In the genomic region with DNA sequence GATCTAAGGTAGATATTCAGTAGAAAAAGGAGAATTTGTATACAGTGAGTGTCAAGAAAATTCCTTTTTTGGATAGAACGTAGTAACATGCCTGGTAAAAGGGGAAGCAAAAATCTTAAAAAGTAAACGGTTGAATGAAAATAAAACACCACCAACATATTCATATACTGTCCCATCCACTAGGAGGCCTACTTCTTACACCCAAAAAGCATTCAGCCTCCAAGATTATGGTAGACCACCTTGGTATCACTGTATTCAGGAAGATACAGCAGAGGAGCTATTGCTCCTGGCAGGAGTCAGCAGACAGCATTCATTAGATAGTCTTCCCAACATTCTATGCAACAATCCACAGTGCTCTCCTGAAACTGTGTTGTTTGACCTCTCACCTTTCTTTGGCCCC, we compare ENCODE assay signal across 1 cellular context.
TF ChIP-seq lines count a peak whose summit lies in the region.

No MANE protein-coding gene starts in this region.

TF ChIP-seq in H1, 55 proteins besides CTCF, POLR2A, EP300 and RAD21 (continued from another document):
- TF ChIP-seq TAF1 (IDR thresholded peaks at IDR 0.05; ENCODE audit: low read depth, low read length) (no peak), CBX5 (IDR thresholded peaks at IDR 0.05; ENCODE audit: low read depth, low read length) (no peak), PHF8 (conservative IDR thresholded peaks at IDR 0.05; ENCODE audit: low read depth, low read length) (no peak), CHD7 (IDR thresholded peaks at IDR 0.05; ENCODE audit: insufficient replicate concordance, low read length) (no peak), TAF7 (optimal IDR thresholded peaks at IDR 0.05; ENCODE audit: borderline replicate concordance, low read depth, low read length) (no peak), SRF (IDR thresholded peaks at IDR 0.05; ENCODE audit: low read depth, low read length) (no peak), BRCA1 (IDR thresholded peaks at IDR 0.05; ENCODE audit: low read depth, low read length) (no peak), FOSL1 (IDR thresholded peaks at IDR 0.05; ENCODE audit: insufficient read depth, low read depth, low read length) (no peak), RFX5 (IDR thresholded peaks at IDR 0.05; ENCODE audit: borderline replicate concordance, low read depth, low read length) (no peak), ZNF274 (IDR thresholded peaks at IDR 0.05; ENCODE audit: borderline replicate concordance, extremely low read depth, low read length) (no peak), SIRT6 (IDR thresholded peaks at IDR 0.05; ENCODE audit: low read length) (no peak)
- TF ChIP-seq, protein P1, sequence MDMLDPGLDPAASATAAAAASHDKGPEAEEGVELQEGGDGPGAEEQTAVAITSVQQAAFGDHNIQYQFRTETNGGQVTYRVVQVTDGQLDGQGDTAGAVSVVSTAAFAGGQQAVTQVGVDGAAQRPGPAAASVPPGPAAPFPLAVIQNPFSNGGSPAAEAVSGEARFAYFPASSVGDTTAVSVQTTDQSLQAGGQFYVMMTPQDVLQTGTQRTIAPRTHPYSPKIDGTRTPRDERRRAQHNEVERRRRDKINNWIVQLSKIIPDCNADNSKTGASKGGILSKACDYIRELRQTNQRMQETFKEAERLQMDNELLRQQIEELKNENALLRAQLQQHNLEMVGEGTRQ (IDR thresholded peaks at IDR 0.05; ENCODE audit: low read length) = no peak
